11 cellular contexts compared by ENCODE assay signal in the genomic region with DNA sequence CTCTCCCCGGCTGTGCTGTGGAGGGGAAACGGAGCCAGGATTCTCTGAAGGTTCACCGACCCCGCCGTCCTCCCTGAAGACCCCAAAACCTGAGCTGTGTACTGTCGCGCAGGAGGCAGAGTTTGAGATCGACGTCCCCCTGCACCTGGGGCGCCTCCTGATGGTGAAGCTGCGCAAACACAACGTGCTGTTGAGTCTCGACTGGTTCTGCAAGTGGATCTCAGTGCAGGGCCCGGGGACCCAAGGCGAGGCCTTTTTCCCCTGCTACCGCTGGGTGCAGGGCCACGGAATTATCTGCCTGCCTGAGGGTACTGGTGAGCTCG.
DNase-seq lines count a peak whose midpoint lies in the region; ATAC-seq and TF ChIP-seq lines count a peak whose summit lies in the region.
"Had no signal": no experiment of that assay in that cellular context is flagged by ENCODE, and none has a peak within 500 bp of the region (broad histone marks: within the 10 kb centered on the region; RNA-seq: fewer than 3 reads in every experiment).

No MANE protein-coding gene starts in this region.

- no peak overlapping the region for H3K4me3 Mint-ChIP-seq in activated T-cell treated with anti-CD3 and anti-CD28 coated beads, Interleukin-2, amount 50 U/mL, for 4 hours
- no peak overlapping the region for H3K4me3 Mint-ChIP-seq in activated CD4-positive, alpha-beta memory T cell treated with anti-CD3 and anti-CD28 coated beads, Interleukin-2, amount 10 ng/mL, durations not matched to agents 7 days and 5 days
- H3K4me3 Mint-ChIP-seq in glutamatergic neuron (ENCODE audit: unreplicated experiment): peak overlapping the region; percentile 8
- peak overlapping the region in 1 of 2 donors; percentile 27 for H3K4me3 Mint-ChIP-seq in stimulated activated naive CD8-positive, alpha-beta T cell treated with anti-CD3 and anti-CD28 coated beads, Interleukin-15, amount 100 ng/mL, for 72 hours
- H3K4me3 Mint-ChIP-seq: CD4-positive, alpha-beta T cell; stimulated activated effector memory CD8-positive, alpha-beta T cell treated with anti-CD3 and anti-CD28 coated beads, Interleukin-12 subunit alpha, Interleukin-12 subunit beta, amount 100 ng/mL, for 72 hours had no signal

- DNase-seq in activated T-cell treated with anti-CD3 and anti-CD28 coated beads for 24 hours (ENCODE audit: low read depth) (peak; percentile 6), glutamatergic neuron (peak; percentile 50), NCI-H446 (lab: John Stamatoyannopoulos, UW) (no peak), GM19240 (ENCODE audit: insufficient read length, low spot score) (no peak)
- no peak for DNase-seq in activated T-cell treated with anti-CD3 and anti-CD28 coated beads, Interleukin-2, amount 50 U/mL, for 4 hours
- peak; percentile 35 for DNase-seq in activated CD4-positive, alpha-beta memory T cell treated with anti-CD3 and anti-CD28 coated beads, Interleukin-2, amount 10 ng/mL, durations not matched to agents 7 days and 5 days
- DNase-seq in stimulated activated naive CD8-positive, alpha-beta T cell treated with anti-CD3 and anti-CD28 coated beads, Interleukin-15, amount 100 ng/mL, for 72 hours: peak; percentile 25 to 26
- DNase-seq: naive B cell had no signal

- no peaks in the 10 kb centered on the region for H3K4me1 Mint-ChIP-seq in activated T-cell treated with anti-CD3 and anti-CD28 coated beads, Interleukin-2, amount 50 U/mL, for 4 hours (ENCODE audit: low read depth)
- H3K4me1 Mint-ChIP-seq in activated CD4-positive, alpha-beta memory T cell treated with anti-CD3 and anti-CD28 coated beads, Interleukin-2, amount 10 ng/mL, durations not matched to agents 7 days and 5 days: no peaks in the 10 kb centered on the region
- H3K4me1 Mint-ChIP-seq in glutamatergic neuron (ENCODE audit: low read depth, unreplicated experiment): no peaks in the 10 kb centered on the region
- peaks cover 9% of the 10 kb centered on the region for H3K4me1 Mint-ChIP-seq in stimulated activated naive CD8-positive, alpha-beta T cell treated with anti-CD3 and anti-CD28 coated beads, Interleukin-15, amount 100 ng/mL, for 72 hours
- H3K4me1 Mint-ChIP-seq: stimulated activated effector memory CD8-positive, alpha-beta T cell treated with anti-CD3 and anti-CD28 coated beads, Interleukin-12 subunit alpha, Interleukin-12 subunit beta, amount 100 ng/mL, for 72 hours had no signal

- peaks cover 10% of the 10 kb centered on the region for H3K36me3 Mint-ChIP-seq in activated T-cell treated with anti-CD3 and anti-CD28 coated beads, Interleukin-2, amount 50 U/mL, for 4 hours (ENCODE audit: insufficient read depth)
- no peaks in the 10 kb centered on the region for H3K36me3 Mint-ChIP-seq in activated CD4-positive, alpha-beta memory T cell treated with anti-CD3 and anti-CD28 coated beads, Interleukin-2, amount 10 ng/mL, durations not matched to agents 7 days and 5 days (ENCODE audit: low read depth)
- H3K36me3 Mint-ChIP-seq in glutamatergic neuron (ENCODE audit: unreplicated experiment): no peaks in the 10 kb centered on the region
- H3K36me3 Mint-ChIP-seq: stimulated activated effector memory CD8-positive, alpha-beta T cell treated with anti-CD3 and anti-CD28 coated beads, Interleukin-12 subunit alpha, Interleukin-12 subunit beta, amount 100 ng/mL, for 72 hours had no signal

- ATAC-seq in activated T-cell treated with anti-CD3 and anti-CD28 coated beads, Interleukin-2, amount 50 U/mL, for 4 hours: no peak
- ATAC-seq in stimulated activated naive CD8-positive, alpha-beta T cell treated with anti-CD3 and anti-CD28 coated beads, Interleukin-15, amount 100 ng/mL, for 72 hours: peak; percentile 35
- ATAC-seq in HG02642 (IDR thresholded peaks at IDR 0.05; ENCODE audit: poor library complexity, unreplicated experiment): no peak
- ATAC-seq: stimulated activated effector memory CD8-positive, alpha-beta T cell treated with anti-CD3 and anti-CD28 coated beads, Interleukin-12 subunit alpha, Interleukin-12 subunit beta, amount 100 ng/mL, for 72 hours had no signal

- no peak overlapping the region for H3K27ac Mint-ChIP-seq in activated CD4-positive, alpha-beta memory T cell treated with anti-CD3 and anti-CD28 coated beads, Interleukin-2, amount 10 ng/mL, durations not matched to agents 7 days and 5 days
- H3K27ac Mint-ChIP-seq in glutamatergic neuron (ENCODE audit: unreplicated experiment): no peak overlapping the region
- H3K27ac Mint-ChIP-seq in stimulated activated naive CD8-positive, alpha-beta T cell treated with anti-CD3 and anti-CD28 coated beads, Interleukin-15, amount 100 ng/mL, for 72 hours: peak overlapping the region in 1 of 2 donors; percentile 27
- H3K27ac Mint-ChIP-seq: CD4-positive, alpha-beta T cell; stimulated activated effector memory CD8-positive, alpha-beta T cell treated with anti-CD3 and anti-CD28 coated beads, Interleukin-12 subunit alpha, Interleukin-12 subunit beta, amount 100 ng/mL, for 72 hours had no signal

- TF ChIP-seq CTCF in glutamatergic neuron (IDR thresholded peaks at IDR 0.05; ENCODE audit: partially characterized antibody, unreplicated experiment): peak; percentile 39

- POLR2A ChIA-PET in activated CD4-positive, alpha-beta memory T cell treated with anti-CD3 and anti-CD28 coated beads, Interleukin-2, amount 10 ng/mL, durations not matched to agents 7 days and 5 days (lab: Charles Lee): no interaction called here

- peaks cover 4% of the 10 kb centered on the region for H3K9me3 Mint-ChIP-seq in activated T-cell treated with anti-CD3 and anti-CD28 coated beads, Interleukin-2, amount 50 U/mL, for 4 hours
- H3K9me3 Mint-ChIP-seq in activated CD4-positive, alpha-beta memory T cell treated with anti-CD3 and anti-CD28 coated beads, Interleukin-2, amount 10 ng/mL, durations not matched to agents 7 days and 5 days: no peaks in the 10 kb centered on the region
- peaks cover 2% of the 10 kb centered on the region for H3K9me3 Mint-ChIP-seq in glutamatergic neuron (ENCODE audit: unreplicated experiment)
- no peaks in the 10 kb centered on the region for H3K9me3 Mint-ChIP-seq in stimulated activated naive CD8-positive, alpha-beta T cell treated with anti-CD3 and anti-CD28 coated beads, Interleukin-15, amount 100 ng/mL, for 72 hours
- H3K9me3 Mint-ChIP-seq: CD4-positive, alpha-beta T cell; stimulated activated effector memory CD8-positive, alpha-beta T cell treated with anti-CD3 and anti-CD28 coated beads, Interleukin-12 subunit alpha, Interleukin-12 subunit beta, amount 100 ng/mL, for 72 hours had no signal

- CTCF ChIA-PET in activated CD4-positive, alpha-beta memory T cell treated with anti-CD3 and anti-CD28 coated beads, Interleukin-2, amount 10 ng/mL, durations not matched to agents 7 days and 5 days (lab: Charles Lee): interaction anchor here (1.2 to 4.2 kb wide), 4 partner anchors 17 to 110 kb away, joined by 3 to 22 read pairs (median 4); no protein-coding TSS in a partner anchor

- peaks cover 47% of the 10 kb centered on the region for H3K27me3 Mint-ChIP-seq in activated T-cell treated with anti-CD3 and anti-CD28 coated beads, Interleukin-2, amount 50 U/mL, for 4 hours (ENCODE audit: low read depth)
- H3K27me3 Mint-ChIP-seq in activated CD4-positive, alpha-beta memory T cell treated with anti-CD3 and anti-CD28 coated beads, Interleukin-2, amount 10 ng/mL, durations not matched to agents 7 days and 5 days: peaks cover 70% of the 10 kb centered on the region
- peaks cover 6% of the 10 kb centered on the region for H3K27me3 Mint-ChIP-seq in glutamatergic neuron (ENCODE audit: unreplicated experiment)
- peaks cover 40% of the 10 kb centered on the region for H3K27me3 Mint-ChIP-seq in stimulated activated naive CD8-positive, alpha-beta T cell treated with anti-CD3 and anti-CD28 coated beads, Interleukin-15, amount 100 ng/mL, for 72 hours

Comparison
In these comparisons a context has a peak if more than half of its experiments do, and no peak if none do; other contexts are left out.
1. DNase-seq: peak in activated T-cell treated with anti-CD3 and anti-CD28 coated beads for 24 hours (single experiment), activated CD4-positive, alpha-beta memory T cell treated with anti-CD3 and anti-CD28 coated beads, Interleukin-2, amount 10 ng/mL, durations not matched to agents 7 days and 5 days (single experiment), glutamatergic neuron (single experiment) and stimulated activated naive CD8-positive, alpha-beta T cell treated with anti-CD3 and anti-CD28 coated beads, Interleukin-15, amount 100 ng/mL, for 72 hours (2 of 2); none in activated T-cell treated with anti-CD3 and anti-CD28 coated beads, Interleukin-2, amount 50 U/mL, for 4 hours (single experiment), NCI-H446 (0 of 2) and GM19240 (single experiment).